In the genomic region with DNA sequence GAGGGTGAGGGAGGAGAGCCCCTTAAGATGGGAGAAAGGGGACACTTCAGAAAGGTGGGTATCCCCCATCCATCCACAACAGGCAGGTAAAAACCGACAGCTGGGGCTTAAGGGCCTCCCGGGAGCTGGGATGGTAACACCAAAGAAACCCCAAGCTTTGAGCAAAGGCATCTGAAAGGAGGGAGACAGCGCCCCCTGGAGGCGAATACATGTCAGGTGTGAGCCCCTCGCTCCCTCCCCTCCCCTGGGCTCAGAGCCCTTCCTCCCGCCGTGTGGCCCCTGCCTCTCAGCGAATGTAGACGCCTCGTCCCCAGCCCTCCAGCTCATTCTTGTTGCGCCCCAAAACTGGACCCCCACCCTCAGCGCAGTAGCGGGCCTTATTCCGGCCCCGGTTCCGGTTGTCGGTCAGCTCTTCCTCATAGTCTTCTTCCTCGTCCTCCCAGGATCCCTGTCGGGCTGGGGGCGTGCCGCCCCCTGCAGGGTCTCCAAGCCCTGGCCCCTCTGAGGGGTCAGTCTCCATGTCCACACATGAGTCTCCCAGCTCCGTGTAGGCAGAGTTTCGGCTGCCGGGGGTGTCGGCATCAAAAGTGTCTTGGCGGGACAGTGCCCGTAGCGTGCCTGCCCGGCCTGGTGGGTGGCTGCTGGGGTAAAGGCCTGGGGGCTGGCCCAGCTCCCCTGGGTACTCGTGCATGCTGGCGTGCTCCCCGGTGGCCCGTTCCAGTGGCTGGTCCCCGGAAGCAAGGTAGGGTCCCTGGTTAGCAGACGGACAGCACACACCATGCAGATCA, we compare ENCODE assay signal across 1 cellular context.
TF ChIP-seq lines count a peak whose summit lies in the region.

No MANE protein-coding gene starts in this region.

TF ChIP-seq in HEK293T, 16 proteins besides CTCF, POLR2A, EP300 and RAD21 (continued from another document):
- TF ChIP-seq, protein P1, sequence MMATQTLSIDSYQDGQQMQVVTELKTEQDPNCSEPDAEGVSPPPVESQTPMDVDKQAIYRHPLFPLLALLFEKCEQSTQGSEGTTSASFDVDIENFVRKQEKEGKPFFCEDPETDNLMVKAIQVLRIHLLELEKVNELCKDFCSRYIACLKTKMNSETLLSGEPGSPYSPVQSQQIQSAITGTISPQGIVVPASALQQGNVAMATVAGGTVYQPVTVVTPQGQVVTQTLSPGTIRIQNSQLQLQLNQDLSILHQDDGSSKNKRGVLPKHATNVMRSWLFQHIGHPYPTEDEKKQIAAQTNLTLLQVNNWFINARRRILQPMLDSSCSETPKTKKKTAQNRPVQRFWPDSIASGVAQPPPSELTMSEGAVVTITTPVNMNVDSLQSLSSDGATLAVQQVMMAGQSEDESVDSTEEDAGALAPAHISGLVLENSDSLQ (IDR thresholded peaks at IDR 0.05): no peak
- TF ChIP-seq L3MBTL2 (conservative IDR thresholded peaks at IDR 0.05): no peak
- no peak for TF ChIP-seq LEF1 (IDR thresholded peaks at IDR 0.05; ENCODE audit: borderline replicate concordance)
